Comparison of ENCODE assay signal across 21 cellular contexts in the genomic region with DNA sequence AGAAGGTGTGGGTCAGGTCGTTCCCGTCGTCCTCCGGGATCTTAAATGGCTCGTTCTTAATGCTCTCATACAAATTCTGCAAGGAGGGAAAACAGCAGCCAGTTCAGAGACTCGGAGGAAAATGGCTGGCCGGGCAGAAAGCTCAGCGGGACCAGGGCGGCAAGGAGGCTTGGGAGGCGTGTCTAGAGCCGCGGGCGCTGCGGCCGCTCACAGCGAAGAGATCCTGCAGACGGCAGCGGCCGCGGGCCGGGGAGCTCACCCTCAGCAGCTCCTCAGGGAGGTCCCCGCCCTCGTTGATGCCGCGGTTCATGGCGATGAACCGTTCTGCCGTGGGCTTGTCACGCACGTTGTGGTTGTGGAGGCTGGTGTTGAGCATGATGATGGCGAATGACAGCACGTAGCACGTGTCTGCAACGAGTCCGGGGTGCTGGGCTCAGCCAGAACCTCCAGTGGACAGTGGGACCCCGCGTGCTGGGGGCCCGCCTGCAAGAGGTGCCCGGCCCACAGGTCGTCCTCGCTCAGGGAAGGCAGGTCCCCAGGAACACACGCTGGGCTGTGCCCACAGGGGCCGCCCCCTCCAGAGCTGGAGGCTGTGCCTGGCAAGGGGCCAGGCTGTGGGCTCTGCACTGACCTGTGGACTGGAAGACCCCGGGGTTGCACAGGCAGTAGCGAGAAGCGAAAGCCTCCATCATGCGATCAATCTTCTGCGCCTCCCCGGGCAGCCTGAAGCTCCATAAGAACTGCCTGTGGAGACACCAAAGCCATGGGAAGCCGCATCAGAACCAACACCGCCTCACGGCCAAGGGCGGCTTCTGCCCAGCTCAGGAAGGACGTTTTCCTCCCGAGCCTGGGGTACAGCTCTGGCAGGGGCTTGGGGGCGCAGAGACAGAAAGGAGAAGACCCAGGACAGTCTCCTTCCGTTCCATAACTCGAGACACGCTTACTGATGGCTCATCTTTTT.
DNase-seq lines count a peak whose midpoint lies in the region; ATAC-seq, FAIRE-seq and TF ChIP-seq lines count a peak whose summit lies in the region.
"Had no signal": no experiment of that assay in that cellular context is flagged by ENCODE, and none has a peak within 500 bp of the region (broad histone marks: within the 10 kb centered on the region; RNA-seq: fewer than 3 reads in every experiment).

No MANE protein-coding gene starts in this region.

- H3K4me1 Mint-ChIP-seq in T-cell (no peaks in the 10 kb centered on the region), Caco-2 (ENCODE audit: low read depth, unreplicated experiment) (no peaks in the 10 kb centered on the region), type B pancreatic cell (ENCODE audit: unreplicated experiment) (peaks cover 42% of the 10 kb centered on the region)

- H3K27ac Mint-ChIP-seq in T-cell = no peak overlapping the region
- no peak overlapping the region for H3K27ac Mint-ChIP-seq in Caco-2 (ENCODE audit: unreplicated experiment)
- H3K27ac Mint-ChIP-seq in type B pancreatic cell = no peak overlapping the region
- H3K27ac Mint-ChIP-seq: stimulated activated naive CD8-positive, alpha-beta T cell treated with anti-CD3 and anti-CD28 coated beads, Interleukin-15, Interleukin-2, amounts not matched to agents 100 ng/mL and 50 ng/mL, for 24 hours had no signal

- BruUV-seq in HepG2 (replicated peaks; lab: Mats Ljungman, UMichigan) (no TSS peak), Caco-2 (replicated peaks; lab: Mats Ljungman, UMichigan) (no TSS peak)

- ATAC-seq in right lobe of liver (peak in 3 of 4 donors; percentile 14 to 48 (median 47)), HepG2 (no peak), T-cell (replicated peaks in 1 of 4) (peak in 1 of 4 experiments; percentile 36)
- ATAC-seq: gastroesophageal sphincter, left cardiac atrium, T-helper 17 cell had no signal

- WGBS in right lobe of liver (ENCODE audit: insufficient coverage, low coverage, low lambda C conversion rate, missing lambda C conversion rate) = 93% methylated on average over 7 of the region's 59 CpGs
- 92% methylated on average over 40 of the region's 59 CpGs for whole genome bisulfite sequencing in HepG2 (ENCODE audit: low lambda C conversion rate)

- peak overlapping the region in 2 of 3 donors; percentile 11 to 44 for H3K4me3 Mint-ChIP-seq in T-cell
- H3K4me3 Mint-ChIP-seq in Caco-2 (ENCODE audit: unreplicated experiment) = no peak overlapping the region
- no peak overlapping the region for H3K4me3 Mint-ChIP-seq in type B pancreatic cell
- H3K4me3 Mint-ChIP-seq: stimulated activated naive CD8-positive, alpha-beta T cell treated with anti-CD3 and anti-CD28 coated beads, Interleukin-15, Interleukin-2, amounts not matched to agents 100 ng/mL and 50 ng/mL, for 24 hours had no signal

- intact Hi-C loops in right lobe of liver (cut with DNase I) = no loop called here
- intact Hi-C loops in HepG2 (cut with micrococcal nuclease; ENCODE audit: unreplicated experiment) = no loop called here
- intact Hi-C loops in Caco-2 (cut with micrococcal nuclease; ENCODE audit: unreplicated experiment) = no loop called here

- no peak for TF ChIP-seq RAD21 in HepG2 (CRISPR knock-in tag; IDR thresholded peaks at IDR 0.05)

- peaks cover 9% of the 10 kb centered on the region for H3K36me3 Mint-ChIP-seq in T-cell
- H3K36me3 Mint-ChIP-seq in Caco-2 (ENCODE audit: insufficient read depth, unreplicated experiment) = peaks cover 37% of the 10 kb centered on the region
- peaks cover 12% of the 10 kb centered on the region for H3K36me3 Mint-ChIP-seq in type B pancreatic cell

- no peaks in the 10 kb centered on the region for H4K20me1 ChIP-seq in HepG2 (ENCODE audit: insufficient read depth, low read length)

- TF ChIP-seq EP300 in HepG2 (IDR thresholded peaks at IDR 0.05; ENCODE audit: low read depth in 2 of 2, low read length in 2 of 2) (no peak), HepG2 (CRISPR knock-in tag; IDR thresholded peaks at IDR 0.05; ENCODE audit: borderline replicate concordance) (no peak)

- DNase-seq in right lobe of liver (no peak), HepG2 (ENCODE audit: low spot score) (no peak), T-cell (no peak), brain microvascular endothelial cell (no peak), Caco-2 (no peak), type B pancreatic cell (ENCODE audit: extremely low spot score, unreplicated experiment) (no peak)
- DNase-seq: erythroblast, left cardiac atrium, NCI-H1105, NCI-H526 treated with DMSO at 0.1 percent for 48 hours, OCI-M1, SIG-M5, T-helper 17 cell, uterus had no signal

- H3K27ac ChIP-seq in right lobe of liver (no peak overlapping the region), HepG2 (ENCODE audit: extremely low read length, insufficient read depth, low read length) (no peak overlapping the region), layer of hippocampus (ENCODE audit: low read depth, low read length) (peak overlapping the region; percentile 3), brain microvascular endothelial cell (no peak overlapping the region)
- H3K27ac ChIP-seq: breast epithelium, gastroesophageal sphincter, right atrium auricular region, uterus had no signal

- H2AFZ ChIP-seq in HepG2 (ENCODE audit: low read length) = no peak overlapping the region

- H3K4me3 ChIP-seq in right lobe of liver (no peak overlapping the region), HepG2 (replicated peaks in 1 of 3; ENCODE audit: insufficient read depth in 1 of 3, low read depth in 2 of 3, low read length in 3 of 3) (no peak overlapping the region), brain microvascular endothelial cell (ENCODE audit: low read depth, low read length) (no peak overlapping the region), Caco-2 (ENCODE audit: low read depth, low read length) (no peak overlapping the region)
- H3K4me3 ChIP-seq: gastroesophageal sphincter, right atrium auricular region, uterus had no signal

- in situ Hi-C loops in HepG2 (cut with HindIII; ENCODE audit: extremely low pct_ligation_motif_present, low pct_unique_long_range_greater_than_20kb) (no loop called here), brain microvascular endothelial cell (cut with HindIII; ENCODE audit: low pct_ligation_motif_present, low sequenced_read_pairs) (no loop called here)

- H3K27me3 Mint-ChIP-seq in T-cell = no peaks in the 10 kb centered on the region
- H3K27me3 Mint-ChIP-seq in Caco-2 (ENCODE audit: insufficient read depth, unreplicated experiment) = no peaks in the 10 kb centered on the region
- H3K27me3 Mint-ChIP-seq in type B pancreatic cell = no peaks in the 10 kb centered on the region
- H3K27me3 Mint-ChIP-seq: stimulated activated naive CD8-positive, alpha-beta T cell treated with anti-CD3 and anti-CD28 coated beads, Interleukin-15, Interleukin-2, amounts not matched to agents 100 ng/mL and 50 ng/mL, for 24 hours; T-helper 17 cell had no signal

- H3K36me3 ChIP-seq in right lobe of liver (peaks cover 0 to 1% (median 0%) of the 10 kb centered on the region in 4 donors), HepG2 (replicated peaks in 1 of 2; ENCODE audit: control insufficient read depth in 1 of 2, insufficient read depth in 2 of 2, low read length in 2 of 2) (no peaks in the 10 kb centered on the region), brain microvascular endothelial cell (replicated peaks) (peaks cover 15% of the 10 kb centered on the region), Caco-2 (ENCODE audit: control insufficient read depth, insufficient read depth, low read length) (no peaks in the 10 kb centered on the region; the same call in 1 of the 2 replicates)
- H3K36me3 ChIP-seq: breast epithelium, uterus had no signal

- no peaks in the 10 kb centered on the region for H3K4me1 ChIP-seq in right lobe of liver
- H3K4me1 ChIP-seq in HepG2 (ENCODE audit: insufficient read depth, low read length) = peaks cover 21% of the 10 kb centered on the region
- H3K4me1 ChIP-seq in Caco-2 = no peaks in the 10 kb centered on the region
- H3K4me1 ChIP-seq: breast epithelium, uterus had no signal

- POLR2A ChIA-PET in HepG2 (lab: Yijun Ruan, JAX) = no interaction called here
- POLR2A ChIA-PET in T-cell (lab: Charles Lee) = no interaction called here
- POLR2A ChIA-PET in Caco-2 (lab: Charles Lee) = no interaction called here

- H3K9me3 ChIP-seq in right lobe of liver (no peaks in the 10 kb centered on the region), HepG2 (ENCODE audit: low read length) (no peaks in the 10 kb centered on the region), Caco-2 (no peaks in the 10 kb centered on the region)
- H3K9me3 ChIP-seq: breast epithelium, gastroesophageal sphincter, right atrium auricular region, uterus had no signal

- no peaks in the 10 kb centered on the region for H3K27me3 ChIP-seq in right lobe of liver
- H3K27me3 ChIP-seq in HepG2 (ENCODE audit: control insufficient read depth in 1 of 2, insufficient read depth in 2 of 2, low read length in 2 of 2) = no peaks in the 10 kb centered on the region
- H3K27me3 ChIP-seq in layer of hippocampus (ENCODE audit: control insufficient read depth, insufficient read depth, low read length) = no peaks in the 10 kb centered on the region
- H3K27me3 ChIP-seq in brain microvascular endothelial cell (replicated peaks) = no peaks in the 10 kb centered on the region
- no peaks in the 10 kb centered on the region for H3K27me3 ChIP-seq in Caco-2 (replicated peaks; ENCODE audit: control insufficient read depth, insufficient read depth, low read length)
- H3K27me3 ChIP-seq: breast epithelium, gastroesophageal sphincter, right atrium auricular region, uterus had no signal

- TF ChIP-seq POLR2A in right lobe of liver (IDR thresholded peaks at IDR 0.05) = no peak
- TF ChIP-seq POLR2A in HepG2 (IDR thresholded peaks at IDR 0.05; ENCODE audit: insufficient read depth in 1 of 2, low read depth in 2 of 2, low read length in 2 of 2) = no peak

- no peak overlapping the region for H3K4me2 ChIP-seq in HepG2 (ENCODE audit: low read depth, low read length)

- no peaks in the 10 kb centered on the region for H3K79me2 ChIP-seq in HepG2 (ENCODE audit: insufficient read depth, low read length)

- FAIRE-seq in HepG2 (lab: Jason Lieb, UNC) = no peak
- FAIRE-seq: D721Med, G401.6 had no signal

- no peak for TF ChIP-seq CTCF in right lobe of liver (IDR thresholded peaks at IDR 0.05)
- no peak for TF ChIP-seq CTCF in HepG2 (CRISPR knock-in tag; IDR thresholded peaks at IDR 0.05)
- TF ChIP-seq CTCF in brain microvascular endothelial cell (IDR thresholded peaks at IDR 0.05; ENCODE audit: low read depth, low read length, missing control alignments) = no peak
- no peak for TF ChIP-seq CTCF in Caco-2 (IDR thresholded peaks at IDR 0.05; ENCODE audit: insufficient read depth in 1 of 2, low read depth in 1 of 2, low read length in 1 of 2, severe bottlenecking in 1 of 2, unreplicated experiment in 1 of 2)
- TF ChIP-seq CTCF in type B pancreatic cell (conservative IDR thresholded peaks at IDR 0.05) = no peak

- CTCF ChIA-PET in HepG2 (lab: Yijun Ruan, JAX; ENCODE audit: low intra/inter-chr PET ratio, low total read pairs) (no interaction called here), T-cell (lab: Charles Lee) (no interaction called here), Caco-2 (lab: Charles Lee) (no interaction called here)

- H3K9me3 Mint-ChIP-seq in T-cell (no peaks in the 10 kb centered on the region), Caco-2 (ENCODE audit: unreplicated experiment) (no peaks in the 10 kb centered on the region), type B pancreatic cell (no peaks in the 10 kb centered on the region)
- H3K9me3 Mint-ChIP-seq: stimulated activated naive CD8-positive, alpha-beta T cell treated with anti-CD3 and anti-CD28 coated beads, Interleukin-15, Interleukin-2, amounts not matched to agents 100 ng/mL and 50 ng/mL, for 24 hours had no signal

- no peak overlapping the region for H3K9ac ChIP-seq in HepG2 (ENCODE audit: insufficient read depth, low read depth, low read length)

Comparison
In these comparisons a context has a peak if more than half of its experiments do, and no peak if none do; other contexts are left out.
1. H3K4me3 Mint-ChIP-seq: peak in T-cell (2 of 3); none in Caco-2 (single experiment) and type B pancreatic cell (single experiment).